Comparison of ENCODE assay signal across 9 cellular contexts in genomic region chr17:1267471-1267947, GRCh38. TPM values are rescaled to one million over a fixed set of nuclear protein-coding genes. Genes with fewer than 3 reads are reported as not detected.
DNase-seq lines count a peak whose midpoint lies in the region; ATAC-seq and TF ChIP-seq lines count a peak whose summit lies in the region.
"Had no signal": no experiment of that assay in that cellular context is flagged by ENCODE, and none has a peak within 500 bp of the region (broad histone marks: within the 10 kb centered on the region; RNA-seq: fewer than 3 reads in every experiment).

No MANE protein-coding gene starts in this region.

- H3K36me3 ChIP-seq in HCT116 (ENCODE audit: control insufficient read depth in 1 of 2, insufficient read depth in 2 of 2, low read length in 2 of 2) (no peaks in the 10 kb centered on the region), heart left ventricle (no peaks in the 10 kb centered on the region)

- intact Hi-C loops in HCT116 (cut with micrococcal nuclease): no loop called here
- intact Hi-C loops in heart left ventricle (cut with DNase I): loop anchor here in 5 of 10 donors (5.0 to 10.0 kb wide), 4 partner anchors 247 to 377 kb away; partner anchors contain the start of genes INPP5K (in 2 of the 5), RILP (in 1 of the 5), SCARF1 (in 1 of the 5) and SLC43A2 (in 1 of the 5)

- H3K27ac ChIP-seq in HCT116 (ENCODE audit: low read depth, low read length): peak overlapping the region; percentile 86
- peak overlapping the region; percentile 84 to 93 (median 90) for H3K27ac ChIP-seq in heart left ventricle

- H3K4me1 ChIP-seq in HCT116 (ENCODE audit: control insufficient read depth in 1 of 2, insufficient read depth in 2 of 2, low read length in 2 of 2) (peaks cover 38 to 50% of the 10 kb centered on the region in 2 experiments), heart left ventricle (peaks cover 0 to 27% (median 11%) of the 10 kb centered on the region in 12 donors)

- ATAC-seq in HCT116 (peak; percentile 18), WTC11 (no peak), heart left ventricle (peak; percentile 13 to 48 (median 20)), HG03521 (IDR thresholded peaks at IDR 0.05; ENCODE audit: unreplicated experiment) (no peak), HG03139 (IDR thresholded peaks at IDR 0.05; ENCODE audit: unreplicated experiment) (no peak)

- H3K27ac Mint-ChIP-seq in WTC11: peak overlapping the region; percentile 60; the same call in 1 of the 2 replicates

- no peak for DNase-seq in HCT116 (ENCODE audit: low read depth, low spot score)
- DNase-seq in WTC11 (ENCODE audit: low spot score): no peak
- no peak for DNase-seq in heart left ventricle
- DNase-seq in retinal pigment epithelial cell (ENCODE audit: low read depth): peak; percentile 71
- no peak for DNase-seq in hippocampal formation (lab: John Stamatoyannopoulos, UW)
- DNase-seq in AG20443 (ENCODE audit: low spot score): no peak

- RAD21 ChIA-PET in HCT116 (lab: Charles Lee; ENCODE audit: low non-redundant PET in 1 of 2, low total read pairs in 2 of 2, uncharacterized antibody in 2 of 2, unreplicated experiment in 2 of 2): interaction anchor here in 1 of 2 experiments (0.6 kb wide), 1 partner anchor 121 kb away, joined by 3 read pairs; no protein-coding TSS in a partner anchor

- 4 to 11% (median 9%) methylated on average over 18 of the region's 18 CpGs for WGBS in heart left ventricle, 4 donors

- no peak for TF ChIP-seq RAD21 in HCT116 (IDR thresholded peaks at IDR 0.05; ENCODE audit: low read depth)

- peaks cover 7% of the 10 kb centered on the region for H3K4me1 Mint-ChIP-seq in WTC11

- CTCF ChIA-PET in HCT116 (lab: Charles Lee) (interaction anchor here (1.1 to 1.4 kb wide), 2 partner anchors 65 to 265 kb away, joined by 3 to 4 read pairs; no protein-coding TSS in a partner anchor), WTC11 (lab: Charles Lee) (interaction anchor here (1.1 to 1.3 kb wide), 3 partner anchors 65 to 266 kb away, joined by 3 to 4 read pairs (median 3); no protein-coding TSS in a partner anchor)

- H3K79me2 ChIP-seq in HCT116 (ENCODE audit: insufficient read depth, low read length): no peaks in the 10 kb centered on the region

- peaks cover 7% of the 10 kb centered on the region for H3K27me3 Mint-ChIP-seq in WTC11 (ENCODE audit: low read depth)

- TF ChIP-seq CTCF in HCT116 (IDR thresholded peaks at IDR 0.05 in 2 of 3, conservative IDR thresholded peaks at IDR 0.05 in 1 of 3; ENCODE audit: borderline replicate concordance in 1 of 3, insufficient read depth in 1 of 3, low read depth in 2 of 3, low read length in 2 of 3) (no peak), WTC11 (IDR thresholded peaks at IDR 0.05) (no peak), heart left ventricle (IDR thresholded peaks at IDR 0.05) (no peak), retinal pigment epithelial cell (conservative IDR thresholded peaks at IDR 0.05; ENCODE audit: low read depth, low read length) (no peak)

- POLR2A ChIA-PET in HCT116 (lab: Charles Lee): no interaction called here
- POLR2A ChIA-PET in WTC11 (lab: Charles Lee): no interaction called here

- H3K9me3 ChIP-seq in HCT116 (ENCODE audit: control insufficient read depth in 1 of 2, insufficient read depth in 1 of 2, low read depth in 1 of 2, low read length in 2 of 2) (no peaks in the 10 kb centered on the region), heart left ventricle (no peaks in the 10 kb centered on the region)

- H2AFZ ChIP-seq in HCT116 (ENCODE audit: low read depth, low read length, poor library complexity, severe bottlenecking): peak overlapping the region; percentile 41

- H3K9me3 Mint-ChIP-seq in WTC11: no peaks in the 10 kb centered on the region

- H3K4me2 ChIP-seq in HCT116 (ENCODE audit: low read length): peak overlapping the region; percentile 92

- BruUV-seq in HCT116 (replicated peaks; lab: Mats Ljungman, UMichigan): TSS peak; percentile 89

- peak overlapping the region; percentile 82 for H3K4me3 Mint-ChIP-seq in WTC11

- peak overlapping the region; percentile 69 to 75 for H3K4me3 ChIP-seq in HCT116 (replicated peaks in 1 of 2; ENCODE audit: low read depth in 1 of 2, low read length in 2 of 2)
- H3K4me3 ChIP-seq in heart left ventricle: peak overlapping the region; percentile 56 to 87 (median 70)
- H3K4me3 ChIP-seq in retinal pigment epithelial cell (ENCODE audit: low read length): peak overlapping the region; percentile 71

- H3K27me3 ChIP-seq in HCT116 (ENCODE audit: insufficient read depth, low read length) (no peaks in the 10 kb centered on the region), heart left ventricle (peaks cover 2 to 30% (median 23%) of the 10 kb centered on the region in 9 donors)

- no peak for TF ChIP-seq POLR2A in HCT116 (IDR thresholded peaks at IDR 0.05; ENCODE audit: borderline replicate concordance, extremely low read depth, insufficient read depth, insufficient read length)
- TF ChIP-seq POLR2A in heart left ventricle (IDR thresholded peaks at IDR 0.05): no peak

- no peaks in the 10 kb centered on the region for H3K36me3 Mint-ChIP-seq in WTC11

- peak overlapping the region; percentile 72 for H3K9ac ChIP-seq in HCT116 (ENCODE audit: low read length)

- no peaks in the 10 kb centered on the region for H3K9me2 ChIP-seq in HCT116 (ENCODE audit: insufficient read depth)

- H4K20me1 ChIP-seq in HCT116 (ENCODE audit: insufficient read depth): no peaks in the 10 kb centered on the region

TF ChIP-seq in HCT116, 20 proteins besides CTCF, POLR2A, EP300 and RAD21:
- TF ChIP-seq ELF1 (IDR thresholded peaks at IDR 0.05; ENCODE audit: borderline replicate concordance, low read depth): no peak
- TF ChIP-seq MAX (IDR thresholded peaks at IDR 0.05): 0 out of 2 replicates have a peak, but pooled peaks have one; percentile 38

TF ChIP-seq in WTC11, 78 proteins besides CTCF, POLR2A, EP300 and RAD21:
- TF ChIP-seq ZNF232 (CRISPR knock-in tag; IDR thresholded peaks at IDR 0.05): no peak
- TF ChIP-seq TEAD1 (CRISPR knock-in tag; IDR thresholded peaks at IDR 0.05): no peak
- no peak for TF ChIP-seq TEAD4 (CRISPR knock-in tag; IDR thresholded peaks at IDR 0.05)
- no peak for TF ChIP-seq PRDM15 (CRISPR knock-in tag; IDR thresholded peaks at IDR 0.05)
- TF ChIP-seq ATF1 (CRISPR knock-in tag; IDR thresholded peaks at IDR 0.05): no peak
- TF ChIP-seq ZNF532 (CRISPR knock-in tag; IDR thresholded peaks at IDR 0.05; ENCODE audit: borderline replicate concordance): no peak
- no peak for TF ChIP-seq ELF4 (CRISPR knock-in tag; IDR thresholded peaks at IDR 0.05; ENCODE audit: low read depth)

RNA-seq across cellular contexts. Expression of gene BHLHA9, which starts 2.7 kb away (rescaled TPM):
- total RNA-seq in HCT116 (2021; ENCODE audit: unreplicated experiment) (not detected), WTC11 (2021) (0.44 to 0.76 TPM in 2 of 3 replicates, not detected in the other), heart left ventricle (not detected)
- polyA plus RNA-seq in HCT116 (2012): not detected in 2 replicates
- polyA plus RNA-seq in heart left ventricle: not detected
- total RNA-seq: activated CD8-positive, alpha-beta memory T cell treated with anti-CD3 and anti-CD28 coated beads for 36 hours had no signal

RNA-seq across cellular contexts. Expression of gene TRARG1, which starts 12.0 kb away (rescaled TPM):
- total RNA-seq in HCT116 (2021; ENCODE audit: unreplicated experiment) (not detected), WTC11 (2021) (not detected in 3 replicates), heart left ventricle (10 to 100 TPM in 1 of 9 donors, 1 to 10 TPM in 3, under 1 TPM in 5; 0.07 to 22.7 (median 0.56) TPM)
- polyA plus RNA-seq in HCT116 (2012): not detected in 2 replicates
- polyA plus RNA-seq in heart left ventricle: 1 to 10 TPM; 1.7 to 2.2 TPM
- total RNA-seq: activated CD8-positive, alpha-beta memory T cell treated with anti-CD3 and anti-CD28 coated beads for 36 hours had no signal

Comparison
In these comparisons a context has a peak if more than half of its experiments do, and no peak if none do; other contexts are left out.
1. ATAC-seq: peak in HCT116 (single experiment) and heart left ventricle (4 of 4); none in WTC11 (single experiment), HG03521 (single experiment) and HG03139 (single experiment).
2. Of the 4 proteins assayed by ChIP-seq in both WTC11 and HCT116: peak only in WTC11: none; only in HCT116: MAX; in both: none; in neither: 3.
3. Peak in every context shown above with its lines, with median percentiles within 50 percentile points of each other: H3K4me3 ChIP-seq.